In the genomic region with DNA sequence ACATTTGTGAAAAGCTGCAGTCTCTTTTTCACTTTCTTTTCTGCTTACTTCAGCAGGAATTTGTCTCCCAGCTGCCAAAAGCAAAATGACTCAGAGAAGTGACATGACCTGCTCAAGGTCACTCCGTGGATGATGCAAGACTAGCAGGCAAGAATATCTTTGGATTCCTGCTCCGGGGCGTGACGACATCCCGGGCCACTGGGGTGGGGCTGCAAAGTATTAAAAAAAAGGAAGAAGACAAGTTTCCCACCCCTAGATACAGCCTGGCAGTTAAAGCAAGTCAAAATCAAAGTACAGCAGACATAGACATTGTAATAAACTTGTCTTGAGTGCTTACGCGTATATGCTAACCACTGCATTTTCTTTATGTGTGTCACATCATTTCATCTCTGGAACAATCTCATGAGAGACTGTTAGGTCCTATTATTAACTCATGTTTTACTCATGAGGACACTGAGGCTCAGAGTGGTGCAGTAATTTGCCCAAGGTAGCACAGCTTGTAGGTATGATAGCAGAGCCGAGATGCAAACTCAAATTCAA, we compare ENCODE assay signal across 8 cellular contexts.
DNase-seq lines count a peak whose midpoint lies in the region; ATAC-seq and TF ChIP-seq lines count a peak whose summit lies in the region.

No MANE protein-coding gene starts in this region.

- H3K9ac ChIP-seq in BLaER1 treated with 17β-estradiol and CSF1 and Interleukin-3, amounts not matched to agents 10 nM and 100 nM: peak overlapping the region in 6 of 11 experiments; percentile 26 to 71 (median 36); a peak in 10 of 22 replicates

- TF ChIP-seq RAD21 in Ishikawa (IDR thresholded peaks at IDR 0.05; ENCODE audit: low read depth): no peak

- DNase-seq in adrenal gland: peak; percentile 93 to 98 (median 97)
- peak; percentile 87 for DNase-seq in islet precursor cell
- DNase-seq in thoracic aorta (ENCODE audit: low spot score): peak; percentile 68
- no peak for DNase-seq in pons (ENCODE audit: low spot score)
- DNase-seq in occipital lobe (lab: John Stamatoyannopoulos, UW): no peak

- peaks cover 75 to 92% (median 81%) of the 10 kb centered on the region in 10 experiments for H3K4me1 ChIP-seq in BLaER1 treated with 17β-estradiol and CSF1 and Interleukin-3, amounts not matched to agents 10 nM and 100 nM
- peaks cover 19 to 29% of the 10 kb centered on the region in 2 donors for H3K4me1 ChIP-seq in adrenal gland (replicated peaks in 1 of 2)
- peaks cover 17 to 36% of the 10 kb centered on the region in 2 donors for H3K4me1 ChIP-seq in thoracic aorta (ENCODE audit: control insufficient read depth in 1 of 2, low read depth in 2 of 2)

- H4K20me1 ChIP-seq in BLaER1 treated with 17β-estradiol and CSF1 and Interleukin-3, amounts not matched to agents 10 nM and 100 nM: peaks cover 0 to 18% (median 0%) of the 10 kb centered on the region in 11 experiments; a peak in 5 of 22 replicates

- H3K27me3 ChIP-seq in BLaER1 treated with 17β-estradiol and CSF1 and Interleukin-3, amounts not matched to agents 10 nM and 100 nM: peaks cover 0 to 26% (median 9%) of the 10 kb centered on the region in 11 experiments; a peak in 9 of 22 replicates
- H3K27me3 ChIP-seq in adrenal gland: no peaks in the 10 kb centered on the region
- no peaks in the 10 kb centered on the region for H3K27me3 ChIP-seq in thoracic aorta (replicated peaks; ENCODE audit: insufficient read depth)

- WGBS in adrenal gland, 4 donors: 21 to 32% (median 24%) methylated on average over 8 of the region's 8 CpGs

- no peak for TF ChIP-seq POLR2A in adrenal gland (IDR thresholded peaks at IDR 0.05)

- no peak for TF ChIP-seq CTCF in adrenal gland (IDR thresholded peaks at IDR 0.05)
- TF ChIP-seq CTCF in thoracic aorta (IDR thresholded peaks at IDR 0.05): no peak

- H3K4me2 ChIP-seq in BLaER1 treated with 17β-estradiol and CSF1 and Interleukin-3, amounts not matched to agents 10 nM and 100 nM: peak overlapping the region; percentile 31 to 88 (median 75); a peak in 21 of 22 replicates

- H3K36me3 ChIP-seq in BLaER1 treated with 17β-estradiol and CSF1 and Interleukin-3, amounts not matched to agents 10 nM and 100 nM: no peaks in the 10 kb centered on the region
- H3K36me3 ChIP-seq in adrenal gland (replicated peaks in 1 of 2): no peaks in the 10 kb centered on the region
- no peaks in the 10 kb centered on the region for H3K36me3 ChIP-seq in thoracic aorta

- H3K4me3 ChIP-seq in BLaER1 treated with 17β-estradiol and CSF1 and Interleukin-3, amounts not matched to agents 10 nM and 100 nM: peak overlapping the region in 1 of 10 experiments; percentile 3; a peak in 2 of 20 replicates
- H3K4me3 ChIP-seq in adrenal gland (no peak overlapping the region), thoracic aorta (no peak overlapping the region)

- no peaks in the 10 kb centered on the region for H3K9me3 ChIP-seq in BLaER1 treated with 17β-estradiol and CSF1 and Interleukin-3, amounts not matched to agents 10 nM and 100 nM (replicated peaks in 1 of 11)
- H3K9me3 ChIP-seq in adrenal gland (replicated peaks in 1 of 3) (no peaks in the 10 kb centered on the region), thoracic aorta (no peaks in the 10 kb centered on the region)

- intact Hi-C loops in adrenal gland (cut with DNase I): no loop called here

- TF ChIP-seq EP300 in Ishikawa (IDR thresholded peaks at IDR 0.05; ENCODE audit: borderline replicate concordance): no peak

- peak overlapping the region in 7 of 11 experiments; percentile 26 to 81 (median 50); a peak in 14 of 22 replicates for H3K27ac ChIP-seq in BLaER1 treated with 17β-estradiol and CSF1 and Interleukin-3, amounts not matched to agents 10 nM and 100 nM
- H3K27ac ChIP-seq in adrenal gland: peak overlapping the region in 3 of 5 donors; percentile 52 to 77 (median 61)
- H3K27ac ChIP-seq in thoracic aorta: no peak overlapping the region

- ATAC-seq in thoracic aorta (ENCODE audit: insufficient number of reproducible peaks, low FRiP score, low read depth): peak; percentile 91
- no peak for ATAC-seq in GM18909 (IDR thresholded peaks at IDR 0.05; ENCODE audit: poor library complexity, unreplicated experiment)

TF ChIP-seq in Ishikawa, 13 proteins besides CTCF, POLR2A, EP300 and RAD21:
- TF ChIP-seq YY1 (IDR thresholded peaks at IDR 0.05; ENCODE audit: low read depth) (no peak), CREB1 (IDR thresholded peaks at IDR 0.05; ENCODE audit: low read depth) (0 out of 2 replicates have a peak, but pooled peaks have one; percentile 41), TEAD4 (IDR thresholded peaks at IDR 0.05) (0 out of 2 replicates have a peak, but pooled peaks have one; percentile 20), NFIC (IDR thresholded peaks at IDR 0.05) (0 out of 2 replicates have a peak, but pooled peaks have one; percentile 8), CEBPB (IDR thresholded peaks at IDR 0.05) (peak; percentile 88)

Comparison
In these comparisons a context has a peak if more than half of its experiments do, and no peak if none do; other contexts are left out.
1. H3K27ac ChIP-seq: peak in BLaER1 treated with 17β-estradiol and CSF1 and Interleukin-3, amounts not matched to agents 10 nM and 100 nM (7 of 11) and adrenal gland (3 of 5); none in thoracic aorta (0 of 2).
2. DNase-seq: peak in adrenal gland (7 of 7), islet precursor cell (single experiment) and thoracic aorta (single experiment); none in pons (single experiment) and occipital lobe (single experiment).